ENCODE assay signal across 20 cellular contexts in genomic region chr13:112838038-112838965, GRCh38.
"Had no signal": no experiment of that assay in that cellular context is flagged by ENCODE, and none has a peak within 500 bp of the region (broad histone marks: within the 10 kb centered on the region; RNA-seq: fewer than 3 reads in every experiment).

No MANE protein-coding gene starts in this region.

- ATAC-seq: stimulated activated naive B cell treated with anti-CD40 and anti-IgM and Interleukin-4, amounts not matched to agents 10 μg/mL and 1 μg/mL and 100 μg/mL, for 72 hours had no signal

- H3K4me3 ChIP-seq: esophagus squamous epithelium, lower lobe of right lung, skin epidermis, tibial artery, vagina had no signal

- H3K79me2 ChIP-seq: parathyroid adenoma had no signal

- H2AFZ ChIP-seq: parathyroid adenoma had no signal

- H3K9ac ChIP-seq: parathyroid adenoma had no signal

- H3K27ac ChIP-seq: esophagus squamous epithelium, lower lobe of right lung, parathyroid adenoma, tibial artery, vagina had no signal

- H3K4me1 ChIP-seq: esophagus squamous epithelium, lower lobe of right lung, parathyroid adenoma, vagina had no signal

- H3K27me3 ChIP-seq: esophagus squamous epithelium, tibial artery, vagina had no signal

- H3K9me3 ChIP-seq: esophagus squamous epithelium, lower lobe of right lung, tibial artery, vagina had no signal

- DNase-seq: activated CD4-positive, alpha-beta memory T cell treated with anti-CD3 and anti-CD28 coated beads for 36 hours; activated CD4-positive, alpha-beta T cell treated with anti-CD3 and anti-CD28 coated beads for 1 hour; activated naive CD4-positive, alpha-beta T cell treated with anti-CD3 and anti-CD28 coated beads, Interleukin-2, amount 10 ng/mL, durations not matched to agents 7 days and 5 days; activated T-cell treated with anti-CD3 and anti-CD28 coated beads, Interleukin-2, amount 50 U/mL, for 24 hours; central memory CD4-positive, alpha-beta T cell; cortex of kidney; effector CD4-positive, alpha-beta T cell; esophagus squamous epithelium; glutamatergic neuron; kidney glomerular epithelial cell; lower lobe of right lung; retina; stimulated activated CD4-positive, alpha-beta T cell treated with anti-CD3 and anti-CD28 coated beads, Interleukin-15, amount 100 ng/mL, for 24 hours; stimulated activated CD4-positive, alpha-beta T cell treated with anti-CD3 and anti-CD28 coated beads, Interleukin-4, amount 100 ng/mL, for 1 hour; stimulated activated naive B cell treated with anti-CD40 and anti-IgM and Interleukin-4, amounts not matched to agents 10 μg/mL and 1 μg/mL and 100 μg/mL, for 72 hours had no signal

- FAIRE-seq: endothelial cell of umbilical vein had no signal
